ENCODE assay signal across 4 cellular contexts in the genomic region with DNA sequence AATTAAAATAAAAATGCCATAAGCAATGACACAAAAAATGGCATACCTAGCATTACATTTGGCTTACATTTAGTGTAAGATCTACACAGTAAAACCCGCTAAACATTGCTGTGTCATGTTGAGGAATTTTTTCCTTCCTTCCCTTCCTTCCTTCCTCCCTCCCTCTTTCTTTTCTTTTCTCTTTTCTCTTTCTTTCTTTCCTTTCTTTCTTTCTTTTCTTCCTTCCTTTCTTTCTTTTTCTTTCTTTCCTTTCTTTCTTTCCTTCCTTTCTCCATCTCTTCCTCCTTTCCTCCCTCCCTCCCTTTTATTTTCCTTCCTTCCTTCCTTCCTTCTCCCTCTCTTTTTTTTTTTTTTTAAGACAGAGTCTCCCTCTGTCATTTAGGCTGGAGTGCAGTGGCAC. TPM values are rescaled to one million over a fixed set of nuclear protein-coding genes. Genes with fewer than 3 reads are reported as not detected.
"Had no signal": no experiment of that assay in that cellular context is flagged by ENCODE, and none has a peak within 500 bp of the region (broad histone marks: within the 10 kb centered on the region; RNA-seq: fewer than 3 reads in every experiment).

No MANE protein-coding gene starts in this region.

RNA-seq across cellular contexts. Expression of gene CYP2A6, which starts 11.8 kb away (rescaled TPM):
- total RNA-seq: LHCN-M2, M059J, MCF 10A, NCI-H460 had no signal

RNA-seq across cellular contexts. Expression of gene CYP2A7, which starts 43.6 kb away (rescaled TPM):
- total RNA-seq: LHCN-M2, M059J, MCF 10A, NCI-H460 had no signal
